28 cellular contexts compared by ENCODE assay signal in the genomic region with DNA sequence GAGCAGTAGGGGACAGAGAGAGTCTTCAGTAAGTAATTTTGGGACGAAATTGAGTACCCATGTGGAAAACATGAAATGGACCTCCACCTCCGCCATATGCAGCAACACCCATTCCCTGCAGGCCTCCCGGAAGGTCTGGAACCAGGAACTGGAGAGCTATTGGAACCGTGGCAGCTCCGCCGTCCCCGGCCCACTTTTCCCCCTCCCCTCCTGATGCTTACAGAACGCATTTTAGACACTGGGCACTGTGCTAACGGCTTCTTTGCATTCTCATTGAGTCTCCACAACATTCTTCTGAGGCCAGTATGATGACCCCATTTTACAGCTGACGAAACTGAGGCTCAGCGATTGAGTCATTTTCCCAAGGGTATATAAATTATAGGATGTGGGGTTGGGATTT.
"Had no signal": no experiment of that assay in that cellular context is flagged by ENCODE, and none has a peak within 500 bp of the region (broad histone marks: within the 10 kb centered on the region; RNA-seq: fewer than 3 reads in every experiment).

No MANE protein-coding gene starts in this region.

- H3K27me3 ChIP-seq: ascending aorta, body of pancreas had no signal

- FAIRE-seq: bronchial epithelial cell, RCC 7860 had no signal

- H3K36me3 ChIP-seq: ascending aorta had no signal

- H3K36me3 Mint-ChIP-seq: activated CD8-positive, alpha-beta memory T cell treated with anti-CD3 and anti-CD28 coated beads, Interleukin-2, amount 10 ng/mL, durations not matched to agents 7 days and 5 days; activated naive CD4-positive, alpha-beta T cell treated with anti-CD3 and anti-CD28 coated beads, Interleukin-2, amount 50 U/mL, for 72 hours; WTC11 had no signal

- H3K27ac ChIP-seq: ascending aorta, body of pancreas had no signal

- H3K4me1 ChIP-seq: ascending aorta had no signal

- H3K4me1 Mint-ChIP-seq: T-helper 17 cell had no signal

- ATAC-seq: activated CD8-positive, alpha-beta memory T cell treated with anti-CD3 and anti-CD28 coated beads, Interleukin-2, amount 10 ng/mL, durations not matched to agents 7 days and 5 days; activated CD8-positive, alpha-beta T cell treated with anti-CD3 and anti-CD28 coated beads, Interleukin-2, amount 10 ng/mL, durations not matched to agents 7 days and 5 days; activated naive CD4-positive, alpha-beta T cell treated with anti-CD3 and anti-CD28 coated beads, Interleukin-2, amount 50 U/mL, for 72 hours; activated naive CD8-positive, alpha-beta T cell treated with anti-CD3 and anti-CD28 coated beads, Interleukin-2, amount 50 U/mL, for 24 hours; activated T-cell treated with anti-CD3 and anti-CD28 coated beads, Interleukin-2, amount 50 U/mL, for 4 hours; body of pancreas; PC-3; T-helper 17 cell; WTC11 had no signal

- H3K4me3 Mint-ChIP-seq: activated CD8-positive, alpha-beta memory T cell treated with anti-CD3 and anti-CD28 coated beads, Interleukin-2, amount 10 ng/mL, durations not matched to agents 7 days and 5 days; activated CD8-positive, alpha-beta T cell treated with anti-CD3 and anti-CD28 coated beads, Interleukin-2, amount 10 ng/mL, durations not matched to agents 7 days and 5 days; activated naive CD8-positive, alpha-beta T cell treated with anti-CD3 and anti-CD28 coated beads, Interleukin-2, amount 50 U/mL, for 24 hours; activated T-cell treated with anti-CD3 and anti-CD28 coated beads, Interleukin-2, amount 50 U/mL, for 4 hours; T-helper 17 cell; WTC11 had no signal

- H3K9me3 Mint-ChIP-seq: activated naive CD4-positive, alpha-beta T cell treated with anti-CD3 and anti-CD28 coated beads, Interleukin-2, amount 50 U/mL, for 72 hours; activated naive CD8-positive, alpha-beta T cell treated with anti-CD3 and anti-CD28 coated beads, Interleukin-2, amount 50 U/mL, for 24 hours; activated T-cell treated with anti-CD3 and anti-CD28 coated beads, Interleukin-2, amount 50 U/mL, for 4 hours; WTC11 had no signal

- H3K9me3 ChIP-seq: ascending aorta, body of pancreas had no signal

- H3K27ac Mint-ChIP-seq: activated CD8-positive, alpha-beta memory T cell treated with anti-CD3 and anti-CD28 coated beads, Interleukin-2, amount 10 ng/mL, durations not matched to agents 7 days and 5 days; activated CD8-positive, alpha-beta T cell treated with anti-CD3 and anti-CD28 coated beads, Interleukin-2, amount 10 ng/mL, durations not matched to agents 7 days and 5 days; activated naive CD4-positive, alpha-beta T cell treated with anti-CD3 and anti-CD28 coated beads, Interleukin-2, amount 50 U/mL, for 72 hours; activated naive CD8-positive, alpha-beta T cell treated with anti-CD3 and anti-CD28 coated beads, Interleukin-2, amount 50 U/mL, for 24 hours; T-helper 17 cell; WTC11 had no signal

- H3K4me3 ChIP-seq: ascending aorta, body of pancreas had no signal

- DNase-seq: activated CD4-positive, alpha-beta T cell treated with anti-CD3 and anti-CD28 coated beads for 48 hours; activated CD4-positive, alpha-beta T cell treated with anti-CD3 and anti-CD28 coated beads, Interleukin-2, amount 50 U/mL, for 4 hours; activated CD4-positive, CD25-positive, alpha-beta regulatory T cell treated with anti-CD3 and anti-CD28 coated beads, Interleukin-2, amount 50 U/mL, for 72 hours; activated CD8-positive, alpha-beta memory T cell treated with anti-CD3 and anti-CD28 coated beads, Interleukin-2, amount 10 ng/mL, durations not matched to agents 7 days and 5 days; activated CD8-positive, alpha-beta T cell treated with anti-CD3 and anti-CD28 coated beads, Interleukin-2, amount 10 ng/mL, durations not matched to agents 7 days and 5 days; activated effector memory CD4-positive, alpha-beta T cell treated with anti-CD3 and anti-CD28 coated beads, Interleukin-2, amount 50 U/mL, for 16 hours; activated naive CD4-positive, alpha-beta T cell treated with Interleukin-2 at 50 U/mL for 16 hours; activated naive CD8-positive, alpha-beta T cell treated with anti-CD3 and anti-CD28 coated beads, Interleukin-2, amount 50 U/mL, for 24 hours; activated T-cell treated with anti-CD3 and anti-CD28 coated beads, Interleukin-2, amount 50 U/mL, for 4 hours; amniotic stem cell; body of pancreas; Kasumi-1; KBM-7; NCI-H1105 treated with DMSO at 0.1 percent for 48 hours; NCI-H146; NCI-H187 treated with DMSO at 0.1 percent for 48 hours; NCI-H2081 treated with DMSO at 0.1 percent for 48 hours; NCI-H446; NCI-H524; PC-3; SIG-M5; T-helper 17 cell; T-helper 9 cell had no signal
